In the genomic region with DNA sequence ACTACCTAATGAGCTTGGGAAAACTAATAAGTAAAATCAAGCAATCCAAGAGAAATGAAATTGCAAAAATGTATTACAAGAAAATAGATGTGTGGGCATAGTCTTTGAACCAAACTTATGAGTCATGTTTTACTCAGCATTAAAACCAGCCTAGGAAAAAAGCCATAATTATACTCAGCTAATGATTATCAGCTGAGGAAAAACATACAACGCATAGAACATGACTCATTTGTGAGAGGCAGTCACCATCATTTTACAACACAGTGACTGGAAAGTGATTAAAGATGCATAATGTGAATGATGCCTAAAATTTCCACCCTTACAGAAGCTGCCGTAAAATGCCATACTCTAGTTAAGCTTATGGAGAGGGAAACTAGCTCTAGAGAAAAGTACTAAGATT, we compare ENCODE assay signal across 16 cellular contexts.
A peak's percentile ranks its signal among the peaks of the same experiment; 100 is the strongest.
DNase-seq lines count a peak whose midpoint lies in the region; ATAC-seq, FAIRE-seq and TF ChIP-seq lines count a peak whose summit lies in the region.
"Had no signal": no experiment of that assay in that cellular context is flagged by ENCODE, and none has a peak within 500 bp of the region (broad histone marks: within the 10 kb centered on the region; RNA-seq: fewer than 3 reads in every experiment).

No MANE protein-coding gene starts in this region.

- H3K4me3 Mint-ChIP-seq in activated T-helper 17 cell treated with anti-CD3 and anti-CD28 coated beads, Interleukin-2, amount 50 U/mL, for 72 hours: no peak overlapping the region
- H3K4me3 Mint-ChIP-seq: CD8-positive, alpha-beta memory T cell; GM23338 had no signal

- DNase-seq in AG10803 (ENCODE audit: low read depth): peak; percentile 69
- peak; percentile 84 for DNase-seq in HCEC 1CT
- no peak for DNase-seq in urothelium cell line (ENCODE audit: low spot score)
- no peak for DNase-seq in stimulated activated naive CD4-positive, alpha-beta T cell (lab: John Stamatoyannopoulos, UW)
- DNase-seq: CD8-positive, alpha-beta memory T cell; NCI-H1694; SJCRH30; stimulated activated CD4-positive, alpha-beta T cell treated with anti-CD3 and anti-CD28 coated beads, Interleukin-4, amount 100 ng/mL, for 24 hours had no signal

- no peaks in the 10 kb centered on the region for H3K36me3 Mint-ChIP-seq in activated T-helper 17 cell treated with anti-CD3 and anti-CD28 coated beads, Interleukin-2, amount 50 U/mL, for 72 hours (ENCODE audit: low read depth)

- ATAC-seq in activated T-helper 17 cell treated with anti-CD3 and anti-CD28 coated beads, Interleukin-2, amount 50 U/mL, for 72 hours (replicated peaks): peak; percentile 64
- no peak for ATAC-seq in GM18517 (IDR thresholded peaks at IDR 0.05; ENCODE audit: unreplicated experiment)
- no peak for ATAC-seq in GM21447 (IDR thresholded peaks at IDR 0.05; ENCODE audit: unreplicated experiment)
- ATAC-seq: GM23338 had no signal

- H3K9me3 Mint-ChIP-seq in activated T-helper 17 cell treated with anti-CD3 and anti-CD28 coated beads, Interleukin-2, amount 50 U/mL, for 72 hours: peaks cover 4% of the 10 kb centered on the region
- H3K9me3 Mint-ChIP-seq: GM23338 had no signal

- H3K4me3 ChIP-seq in AG10803 (ENCODE audit: low read length): no peak overlapping the region
- H3K4me3 ChIP-seq: cardiac muscle cell, GM23338, SJCRH30 had no signal

- peak; percentile 17 for FAIRE-seq in islet of Langerhans (lab: Jason Lieb, UNC)
- no peak for FAIRE-seq in urothelium cell line (lab: Jason Lieb, UNC)
- FAIRE-seq: endometrium had no signal

- TF ChIP-seq CTCF in AG10803 (conservative IDR thresholded peaks at IDR 0.05; ENCODE audit: low read length): no peak

- H3K27ac Mint-ChIP-seq in activated T-helper 17 cell treated with anti-CD3 and anti-CD28 coated beads, Interleukin-2, amount 50 U/mL, for 72 hours: no peak overlapping the region
- H3K27ac Mint-ChIP-seq: GM23338, progenitor cell of endocrine pancreas had no signal

- no peaks in the 10 kb centered on the region for H3K4me1 Mint-ChIP-seq in activated T-helper 17 cell treated with anti-CD3 and anti-CD28 coated beads, Interleukin-2, amount 50 U/mL, for 72 hours
- H3K4me1 Mint-ChIP-seq: GM23338 had no signal

- no peaks in the 10 kb centered on the region for H3K27me3 Mint-ChIP-seq in activated T-helper 17 cell treated with anti-CD3 and anti-CD28 coated beads, Interleukin-2, amount 50 U/mL, for 72 hours
- H3K27me3 Mint-ChIP-seq: progenitor cell of endocrine pancreas had no signal

Comparison
In these comparisons a context has a peak if more than half of its experiments do, and no peak if none do; other contexts are left out.
1. DNase-seq: peak in AG10803 (single experiment) and HCEC 1CT (single experiment); none in urothelium cell line (single experiment) and stimulated activated naive CD4-positive, alpha-beta T cell (0 of 6).